Comparison of ENCODE assay signal across 7 cellular contexts in the genomic region with DNA sequence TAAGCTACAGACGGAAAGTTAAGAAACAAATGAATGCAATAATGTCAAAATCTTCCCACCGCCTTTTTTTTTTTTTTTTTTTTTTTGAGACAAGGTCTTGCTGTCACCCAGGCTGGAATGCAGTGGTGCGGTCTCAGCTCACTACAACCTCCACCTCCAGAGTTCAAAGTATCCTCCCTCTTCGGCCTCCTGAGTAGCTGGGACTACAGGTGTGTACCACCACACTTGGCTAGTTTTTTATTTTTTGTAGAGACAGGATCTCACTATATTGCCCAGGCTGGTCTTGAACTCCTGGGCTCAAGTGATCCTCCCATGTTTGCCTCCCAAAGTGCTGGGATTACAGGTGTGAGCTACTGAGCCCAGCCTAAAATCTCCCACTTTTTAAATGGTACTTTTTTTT.
DNase-seq lines count a peak whose midpoint lies in the region; ATAC-seq, FAIRE-seq and TF ChIP-seq lines count a peak whose summit lies in the region.
"Not testable (repeated sequence)": the region's sequence is repeated elsewhere in the genome, so short reads cannot be mapped to it uniquely, and the experiment has no call there.

No MANE protein-coding gene starts in this region.

- H3K27ac ChIP-seq in ACC112 (ENCODE audit: low read depth, low read length) (peak overlapping the region; percentile 76), gastrocnemius medialis (peak overlapping the region in 3 of 4 donors; percentile 63 to 82 (median 72))
- H3K27ac ChIP-seq in HEK293 (ENCODE audit: extremely low read depth, low read depth, low read length); HepG2 (ENCODE audit: extremely low read length, insufficient read depth, low read length): not testable (repeated sequence)

- H3K4me3 ChIP-seq in ACC112 (ENCODE audit: low read depth, low read length); HEK293 (ENCODE audit: low read depth, low read length); HepG2 (replicated peaks in 1 of 3; ENCODE audit: insufficient read depth in 1 of 3, low read depth in 2 of 3, low read length in 3 of 3); gastrocnemius medialis: not testable (repeated sequence)

- H3K9me3 Mint-ChIP-seq in T-cell; activated T-helper 17 cell treated with anti-CD3 and anti-CD28 coated beads, Interleukin-2, amount 50 U/mL, for 72 hours; effector memory CD8-positive, alpha-beta T cell: not testable (repeated sequence)

- intact Hi-C loops in HepG2 (cut with micrococcal nuclease; ENCODE audit: unreplicated experiment) (loop anchor here (5.0 kb wide), 1 partner anchor 109 kb away; no protein-coding TSS in a partner anchor), gastrocnemius medialis (cut with DNase I; ENCODE audit: low total_unique reads) (loop anchor here (5.0 kb wide), 1 partner anchor 64 kb away; no protein-coding TSS in a partner anchor)

- 97% methylated on average over 4 of the region's 4 CpGs for WGBS in HepG2 (ENCODE audit: low lambda C conversion rate)

- not testable (repeated sequence) for H3K27me3 Mint-ChIP-seq in T-cell; activated T-helper 17 cell treated with anti-CD3 and anti-CD28 coated beads, Interleukin-2, amount 50 U/mL, for 72 hours; effector memory CD8-positive, alpha-beta T cell

- TF ChIP-seq CTCF in HEK293 (tag by site-specific recombination; IDR thresholded peaks at IDR 0.05); HepG2 (CRISPR knock-in tag; IDR thresholded peaks at IDR 0.05); gastrocnemius medialis (IDR thresholded peaks at IDR 0.05 in 4 of 5, conservative IDR thresholded peaks at IDR 0.05 in 1 of 5): not testable (repeated sequence)

- peaks cover 39 to 43% (median 42%) of the 10 kb centered on the region in 3 donors for H3K4me1 Mint-ChIP-seq in T-cell
- peaks cover 24% of the 10 kb centered on the region for H3K4me1 Mint-ChIP-seq in activated T-helper 17 cell treated with anti-CD3 and anti-CD28 coated beads, Interleukin-2, amount 50 U/mL, for 72 hours
- H3K4me1 Mint-ChIP-seq in effector memory CD8-positive, alpha-beta T cell (ENCODE audit: low read depth in 2 of 2) = peaks cover 18 to 29% of the 10 kb centered on the region in 2 donors

- H3K36me3 ChIP-seq in ACC112 (ENCODE audit: insufficient read depth, low read length) (peaks cover 12% of the 10 kb centered on the region), HEK293 (ENCODE audit: control insufficient read depth in 2 of 2, insufficient read depth in 1 of 2, low read length in 2 of 2) (peaks cover 18 to 30% of the 10 kb centered on the region in 2 experiments), HepG2 (replicated peaks in 1 of 2; ENCODE audit: control insufficient read depth in 1 of 2, insufficient read depth in 2 of 2, low read length in 2 of 2) (peaks cover 9 to 51% of the 10 kb centered on the region in 2 experiments), gastrocnemius medialis (peaks cover 0 to 13% of the 10 kb centered on the region in 2 donors)

- not testable (repeated sequence) for H3K9me3 ChIP-seq in HEK293 (ENCODE audit: control insufficient read depth, insufficient read depth, low read depth, low read length); HepG2 (ENCODE audit: low read length); gastrocnemius medialis

- POLR2A ChIA-PET in HEK293 (lab: Yijun Ruan, JAX) (interaction anchor here (0.7 kb wide), 1 partner anchor 38 kb away, joined by 8 read pairs; no protein-coding TSS in a partner anchor), T-cell (lab: Charles Lee) (interaction anchor here in 1 of 2 donors (0.6 to 0.8 kb wide), 2 partner anchors 67 to 99 kb away, joined by 4 to 8 read pairs; no protein-coding TSS in a partner anchor)
- POLR2A ChIA-PET in HepG2 (lab: Yijun Ruan, JAX) = not testable (repeated sequence)

- TF ChIP-seq POLR2A in HepG2 (IDR thresholded peaks at IDR 0.05; ENCODE audit: insufficient read depth in 1 of 2, low read depth in 2 of 2, low read length in 2 of 2); gastrocnemius medialis (IDR thresholded peaks at IDR 0.05): not testable (repeated sequence)

- H2AFZ ChIP-seq in ACC112 (ENCODE audit: low read length, unreplicated experiment); HepG2 (ENCODE audit: low read length): not testable (repeated sequence)

- H3K27me3 ChIP-seq in ACC112 (ENCODE audit: insufficient read depth, low read length); HepG2 (ENCODE audit: control insufficient read depth in 1 of 2, insufficient read depth in 2 of 2, low read length in 2 of 2); gastrocnemius medialis: not testable (repeated sequence)

- H3K4me3 Mint-ChIP-seq in T-cell; activated T-helper 17 cell treated with anti-CD3 and anti-CD28 coated beads, Interleukin-2, amount 50 U/mL, for 72 hours: not testable (repeated sequence)
- H3K4me3 Mint-ChIP-seq in effector memory CD8-positive, alpha-beta T cell = peak overlapping the region in 1 of 2 donors; percentile 0

- TF ChIP-seq EP300 in HepG2 (IDR thresholded peaks at IDR 0.05; ENCODE audit: low read depth in 2 of 2, low read length in 2 of 2); HepG2 (CRISPR knock-in tag; IDR thresholded peaks at IDR 0.05; ENCODE audit: borderline replicate concordance): not testable (repeated sequence)

- H3K79me2 ChIP-seq in ACC112 (ENCODE audit: control insufficient read depth, insufficient read depth, low read length, unreplicated experiment) (peaks cover 46% of the 10 kb centered on the region), HepG2 (ENCODE audit: insufficient read depth, low read length) (peaks cover 24% of the 10 kb centered on the region)

- not testable (repeated sequence) for DNase-seq in T-cell; effector memory CD8-positive, alpha-beta T cell; HepG2 (ENCODE audit: low spot score); gastrocnemius medialis

- not testable (repeated sequence) for H3K4me2 ChIP-seq in HepG2 (ENCODE audit: low read depth, low read length)

- TF ChIP-seq RAD21 in HepG2 (CRISPR knock-in tag; IDR thresholded peaks at IDR 0.05) = not testable (repeated sequence)

- peak overlapping the region; percentile 1 to 12 for H3K27ac Mint-ChIP-seq in T-cell
- H3K27ac Mint-ChIP-seq in activated T-helper 17 cell treated with anti-CD3 and anti-CD28 coated beads, Interleukin-2, amount 50 U/mL, for 72 hours = peak overlapping the region; percentile 17
- H3K27ac Mint-ChIP-seq in effector memory CD8-positive, alpha-beta T cell = peak overlapping the region; percentile 7 to 11

- in situ Hi-C loops in HepG2 (cut with HindIII; ENCODE audit: extremely low pct_ligation_motif_present, low pct_unique_long_range_greater_than_20kb); gastrocnemius medialis (cut with MboI; ENCODE audit: low sequenced_read_pairs in 4 of 4): not testable (repeated sequence)

- peaks cover 16% of the 10 kb centered on the region for H3K4me1 ChIP-seq in ACC112 (ENCODE audit: control insufficient read depth, insufficient read depth, low read length, unreplicated experiment)
- peaks cover 16% of the 10 kb centered on the region for H3K4me1 ChIP-seq in HEK293 (ENCODE audit: control insufficient read depth, insufficient read depth, low read length)
- H3K4me1 ChIP-seq in HepG2 (ENCODE audit: insufficient read depth, low read length) = not testable (repeated sequence)
- H3K4me1 ChIP-seq in gastrocnemius medialis = peaks cover 55 to 65% of the 10 kb centered on the region in 2 donors

- H3K9ac ChIP-seq in HepG2 (ENCODE audit: insufficient read depth, low read depth, low read length) = not testable (repeated sequence)

- peaks cover 21% of the 10 kb centered on the region for H3K36me3 Mint-ChIP-seq in T-cell
- H3K36me3 Mint-ChIP-seq in activated T-helper 17 cell treated with anti-CD3 and anti-CD28 coated beads, Interleukin-2, amount 50 U/mL, for 72 hours (ENCODE audit: low read depth) = peaks cover 79% of the 10 kb centered on the region
- peaks cover 31% of the 10 kb centered on the region for H3K36me3 Mint-ChIP-seq in effector memory CD8-positive, alpha-beta T cell (ENCODE audit: insufficient read depth)

- FAIRE-seq in HepG2 (lab: Jason Lieb, UNC) = not testable (repeated sequence)

- H4K20me1 ChIP-seq in HepG2 (ENCODE audit: insufficient read depth, low read length) = not testable (repeated sequence)

- ATAC-seq in T-cell (replicated peaks in 1 of 4); activated T-helper 17 cell treated with anti-CD3 and anti-CD28 coated beads, Interleukin-2, amount 50 U/mL, for 72 hours (replicated peaks); effector memory CD8-positive, alpha-beta T cell (replicated peaks); HepG2; gastrocnemius medialis: not testable (repeated sequence)

- not testable (repeated sequence) for BruUV-seq in HepG2 (replicated peaks; lab: Mats Ljungman, UMichigan)

- CTCF ChIA-PET in HEK293 (lab: Yijun Ruan, JAX); HepG2 (lab: Yijun Ruan, JAX; ENCODE audit: low intra/inter-chr PET ratio, low total read pairs): not testable (repeated sequence)
- CTCF ChIA-PET in T-cell (lab: Charles Lee) = interaction anchor here in 1 of 2 donors (0.6 kb wide), 1 partner anchor 51 kb away, joined by 12 read pairs; no protein-coding TSS in a partner anchor

TF ChIP-seq in HEK293, 187 proteins besides CTCF, POLR2A, EP300 and RAD21 (continues in another document):
- 0 out of 2 replicates have a peak, but pooled peaks have one; percentile 50 for TF ChIP-seq ZNF121 (tag by site-specific recombination; IDR thresholded peaks at IDR 0.05)
